ENCODE assay signal across 24 cellular contexts in genomic region chr20:15289337-15289736, GRCh38.
"Had no signal": no experiment of that assay in that cellular context is flagged by ENCODE, and none has a peak within 500 bp of the region (broad histone marks: within the 10 kb centered on the region; RNA-seq: fewer than 3 reads in every experiment).

No MANE protein-coding gene starts in this region.

- H3K4me3 Mint-ChIP-seq: immature natural killer cell; mesothelial cell of epicardium; naive B cell; natural killer cell treated with Interleukin-12 subunit alpha and Interleukin-12 subunit beta and Interleukin-15 and Interleukin-18, amount 100 ng/mL, for 72 hours; neural crest cell; stimulated activated effector memory CD8-positive, alpha-beta T cell treated with anti-CD3 and anti-CD28 coated beads, Interleukin-12 subunit alpha, Interleukin-12 subunit beta, amount 100 ng/mL, for 72 hours; type B pancreatic cell had no signal

- H3K4me3 ChIP-seq: dorsolateral prefrontal cortex, mucosa of descending colon, pancreas, sigmoid colon, stomach, tibial artery had no signal

- H3K27me3 Mint-ChIP-seq: natural killer cell treated with Interleukin-12 subunit alpha and Interleukin-12 subunit beta and Interleukin-15 and Interleukin-18, amount 100 ng/mL, for 72 hours; type B pancreatic cell had no signal

- ATAC-seq: left colon; left ventricle myocardium superior; mucosa of descending colon; natural killer cell treated with Interleukin-12 subunit alpha and Interleukin-12 subunit beta and Interleukin-15 and Interleukin-18, amount 100 ng/mL, for 72 hours; pancreas; stimulated activated effector memory CD8-positive, alpha-beta T cell treated with anti-CD3 and anti-CD28 coated beads, Interleukin-12 subunit alpha, Interleukin-12 subunit beta, amount 100 ng/mL, for 72 hours had no signal

- H3K27me3 ChIP-seq: dorsolateral prefrontal cortex, neutrophil, pancreas, sigmoid colon, stomach, tibial artery had no signal

- DNase-seq: dorsolateral prefrontal cortex; effector CD4-positive, alpha-beta T cell; hypothalamus; immature natural killer cell; islet precursor cell; kidney glomerular epithelial cell; left colon; left ventricle myocardium superior; mesenchymal stem cell; mucosa of descending colon; naive B cell; pancreas; sigmoid colon; stimulated activated CD4-positive, alpha-beta T cell treated with anti-CD3 and anti-CD28 coated beads, Interleukin-2, amount 100 ng/mL, for 24 hours; stimulated activated CD4-positive, alpha-beta T cell treated with anti-CD3 and anti-CD28 coated beads, Interleukin-4, amount 100 ng/mL, for 24 hours; stimulated activated naive CD4-positive, alpha-beta T cell treated with Interleukin-2 at 50 U/mL for 16 hours; stomach; tibial artery had no signal

- H3K36me3 Mint-ChIP-seq: immature natural killer cell; mesothelial cell of epicardium; naive B cell; stimulated activated effector memory CD8-positive, alpha-beta T cell treated with anti-CD3 and anti-CD28 coated beads, Interleukin-12 subunit alpha, Interleukin-12 subunit beta, amount 100 ng/mL, for 72 hours had no signal

- H3K27ac ChIP-seq: dorsolateral prefrontal cortex, neutrophil, pancreas, sigmoid colon, stomach, tibial artery had no signal

- H3K9me3 ChIP-seq: mucosa of descending colon, neutrophil, pancreas, sigmoid colon, stomach, tibial artery had no signal

- H3K4me1 Mint-ChIP-seq: immature natural killer cell; stimulated activated effector memory CD8-positive, alpha-beta T cell treated with anti-CD3 and anti-CD28 coated beads, Interleukin-12 subunit alpha, Interleukin-12 subunit beta, amount 100 ng/mL, for 72 hours had no signal

- H3K4me1 ChIP-seq: pancreas, sigmoid colon, stomach, tibial artery had no signal

- H3K36me3 ChIP-seq: neutrophil, pancreas, sigmoid colon, stomach, tibial artery had no signal

- H3K27ac Mint-ChIP-seq: immature natural killer cell; mesothelial cell of epicardium; naive B cell; natural killer cell treated with Interleukin-12 subunit alpha and Interleukin-12 subunit beta and Interleukin-15 and Interleukin-18, amount 100 ng/mL, for 72 hours; stimulated activated effector memory CD8-positive, alpha-beta T cell treated with anti-CD3 and anti-CD28 coated beads, Interleukin-12 subunit alpha, Interleukin-12 subunit beta, amount 100 ng/mL, for 72 hours; type B pancreatic cell had no signal
